15 cellular contexts compared by ENCODE assay signal in genomic region chr12:123132951-123133619, GRCh38. TPM values are rescaled to one million over a fixed set of nuclear protein-coding genes. Genes with fewer than 3 reads are reported as not detected.
DNase-seq lines count a peak whose midpoint lies in the region; ATAC-seq and TF ChIP-seq lines count a peak whose summit lies in the region.
"Had no signal": no experiment of that assay in that cellular context is flagged by ENCODE, and none has a peak within 500 bp of the region (broad histone marks: within the 10 kb centered on the region; RNA-seq: fewer than 3 reads in every experiment).

No MANE protein-coding gene starts in this region.

- intact Hi-C loops in activated CD8-positive, alpha-beta T cell treated with anti-CD3 and anti-CD28 coated beads for 36 hours (cut with micrococcal nuclease): loop anchor here (5.0 kb wide), 1 partner anchor 56 kb away; no protein-coding TSS in a partner anchor
- intact Hi-C loops in testis (cut with DNase I; ENCODE audit: low total_unique reads): no loop called here

- H3K27ac ChIP-seq in angular gyrus (ENCODE audit: low read depth, low read length) (peak overlapping the region; percentile 42), testis (no peak overlapping the region)
- H3K27ac ChIP-seq: body of pancreas had no signal

- WGBS in testis, 2 donors: 80 to 81% methylated on average over 3 of the region's 3 CpGs

- H3K4me1 Mint-ChIP-seq in activated CD8-positive, alpha-beta T cell treated with anti-CD3 and anti-CD28 coated beads for 36 hours (ENCODE audit: low read depth): peaks cover 38% of the 10 kb centered on the region
- H3K4me1 Mint-ChIP-seq in activated CD8-positive, alpha-beta T cell treated with anti-CD3 and anti-CD28 coated beads, Interleukin-2, amount 10 ng/mL, durations not matched to agents 7 days and 5 days (ENCODE audit: low read depth): peaks cover 30% of the 10 kb centered on the region
- peaks cover 27 to 64% of the 10 kb centered on the region in 2 donors for H3K4me1 Mint-ChIP-seq in stimulated activated naive B cell treated with anti-CD40 and anti-IgM and Interleukin-4, amounts not matched to agents 10 μg/mL and 1 μg/mL and 100 μg/mL, for 72 hours

- no peak for ATAC-seq in activated CD8-positive, alpha-beta T cell treated with anti-CD3 and anti-CD28 coated beads for 36 hours
- ATAC-seq in activated CD8-positive, alpha-beta T cell treated with anti-CD3 and anti-CD28 coated beads, Interleukin-2, amount 10 ng/mL, durations not matched to agents 7 days and 5 days: no peak
- no peak for ATAC-seq in stimulated activated naive B cell treated with anti-CD40 and anti-IgM and Interleukin-4, amounts not matched to agents 10 μg/mL and 1 μg/mL and 100 μg/mL, for 72 hours (replicated peaks)
- no peak for ATAC-seq in GM21367 (IDR thresholded peaks at IDR 0.05; ENCODE audit: unreplicated experiment)
- ATAC-seq: body of pancreas had no signal

- no peak for TF ChIP-seq CTCF in activated CD8-positive, alpha-beta T cell treated with anti-CD3 and anti-CD28 coated beads for 36 hours (IDR thresholded peaks at IDR 0.05)
- TF ChIP-seq CTCF in testis (IDR thresholded peaks at IDR 0.05): no peak

- no peaks in the 10 kb centered on the region for H3K9me3 ChIP-seq in testis
- H3K9me3 ChIP-seq: body of pancreas, Peyer's patch had no signal

- CTCF ChIA-PET in activated CD8-positive, alpha-beta T cell treated with anti-CD3 and anti-CD28 coated beads for 36 hours (lab: Charles Lee): interaction anchor here (1.3 to 1.8 kb wide), 2 partner anchors 11 to 12 kb away, joined by 4 to 5 read pairs; no protein-coding TSS in a partner anchor
- CTCF ChIA-PET in activated CD8-positive, alpha-beta T cell treated with anti-CD3 and anti-CD28 coated beads, Interleukin-2, amount 10 ng/mL, durations not matched to agents 7 days and 5 days (lab: Charles Lee): interaction anchor here (0.9 to 2.3 kb wide), 4 partner anchors 12 to 105 kb away, joined by 3 to 7 read pairs (median 4); no protein-coding TSS in a partner anchor

- no peak for DNase-seq in activated CD8-positive, alpha-beta T cell treated with anti-CD3 and anti-CD28 coated beads for 36 hours
- no peak for DNase-seq in activated CD8-positive, alpha-beta T cell treated with anti-CD3 and anti-CD28 coated beads, Interleukin-2, amount 10 ng/mL, durations not matched to agents 7 days and 5 days
- DNase-seq in NAMALWA (ENCODE audit: low spot score) (peak; percentile 44), testis (no peak), COLO668 (lab: John Stamatoyannopoulos, UW; ENCODE audit: unreplicated experiment) (no peak)
- no peak for DNase-seq in stimulated activated naive B cell treated with anti-CD40 and anti-IgM and Interleukin-4, amounts not matched to agents 10 μg/mL and 1 μg/mL and 100 μg/mL, for 72 hours
- DNase-seq: activated CD8-positive, alpha-beta memory T cell treated with anti-CD3 and anti-CD28 coated beads for 24 hours; activated effector memory CD4-positive, alpha-beta T cell treated with Interleukin-2 at 50 U/mL for 16 hours; body of pancreas; hypothalamus; NCI-H2227 treated with DMSO at 0.1 percent for 48 hours; Peyer's patch; stimulated activated CD4-positive, alpha-beta T cell treated with anti-CD3 and anti-CD28 coated beads, Interleukin-2, amount 100 ng/mL, for 24 hours had no signal

- H3K9me3 Mint-ChIP-seq in activated CD8-positive, alpha-beta T cell treated with anti-CD3 and anti-CD28 coated beads for 36 hours: no peaks in the 10 kb centered on the region
- H3K9me3 Mint-ChIP-seq in activated CD8-positive, alpha-beta T cell treated with anti-CD3 and anti-CD28 coated beads, Interleukin-2, amount 10 ng/mL, durations not matched to agents 7 days and 5 days (ENCODE audit: insufficient read depth): no peaks in the 10 kb centered on the region
- no peaks in the 10 kb centered on the region for H3K9me3 Mint-ChIP-seq in stimulated activated naive B cell treated with anti-CD40 and anti-IgM and Interleukin-4, amounts not matched to agents 10 μg/mL and 1 μg/mL and 100 μg/mL, for 72 hours

- TF ChIP-seq POLR2A in testis (IDR thresholded peaks at IDR 0.05): no peak

- POLR2A ChIA-PET in activated CD8-positive, alpha-beta T cell treated with anti-CD3 and anti-CD28 coated beads for 36 hours (lab: Charles Lee): interaction anchor here (1.8 kb wide), 1 partner anchor 10 kb away, joined by 7 read pairs; no protein-coding TSS in a partner anchor
- POLR2A ChIA-PET in activated CD8-positive, alpha-beta T cell treated with anti-CD3 and anti-CD28 coated beads, Interleukin-2, amount 10 ng/mL, durations not matched to agents 7 days and 5 days (lab: Charles Lee): interaction anchor here (2.6 to 3.8 kb wide), 2 partner anchors 10 to 57 kb away, joined by 11 to 23 read pairs; no protein-coding TSS in a partner anchor

- H3K27me3 Mint-ChIP-seq in activated CD8-positive, alpha-beta T cell treated with anti-CD3 and anti-CD28 coated beads for 36 hours: no peaks in the 10 kb centered on the region
- no peaks in the 10 kb centered on the region for H3K27me3 Mint-ChIP-seq in activated CD8-positive, alpha-beta T cell treated with anti-CD3 and anti-CD28 coated beads, Interleukin-2, amount 10 ng/mL, durations not matched to agents 7 days and 5 days (ENCODE audit: low read depth)
- no peaks in the 10 kb centered on the region for H3K27me3 Mint-ChIP-seq in stimulated activated naive B cell treated with anti-CD40 and anti-IgM and Interleukin-4, amounts not matched to agents 10 μg/mL and 1 μg/mL and 100 μg/mL, for 72 hours

- no peak overlapping the region for H3K4me3 ChIP-seq in testis
- H3K4me3 ChIP-seq: body of pancreas, Peyer's patch had no signal

- H3K4me3 Mint-ChIP-seq in activated CD8-positive, alpha-beta T cell treated with anti-CD3 and anti-CD28 coated beads for 36 hours: no peak overlapping the region
- H3K4me3 Mint-ChIP-seq in activated CD8-positive, alpha-beta T cell treated with anti-CD3 and anti-CD28 coated beads, Interleukin-2, amount 10 ng/mL, durations not matched to agents 7 days and 5 days: no peak overlapping the region
- H3K4me3 Mint-ChIP-seq in stimulated activated naive B cell treated with anti-CD40 and anti-IgM and Interleukin-4, amounts not matched to agents 10 μg/mL and 1 μg/mL and 100 μg/mL, for 72 hours: no peak overlapping the region

- no peaks in the 10 kb centered on the region for H3K27me3 ChIP-seq in testis
- H3K27me3 ChIP-seq: body of pancreas, Peyer's patch had no signal

- peaks cover 5% of the 10 kb centered on the region for H3K36me3 Mint-ChIP-seq in activated CD8-positive, alpha-beta T cell treated with anti-CD3 and anti-CD28 coated beads for 36 hours (ENCODE audit: low read depth)
- peaks cover 3% of the 10 kb centered on the region for H3K36me3 Mint-ChIP-seq in activated CD8-positive, alpha-beta T cell treated with anti-CD3 and anti-CD28 coated beads, Interleukin-2, amount 10 ng/mL, durations not matched to agents 7 days and 5 days (ENCODE audit: low read depth)
- H3K36me3 Mint-ChIP-seq in stimulated activated naive B cell treated with anti-CD40 and anti-IgM and Interleukin-4, amounts not matched to agents 10 μg/mL and 1 μg/mL and 100 μg/mL, for 72 hours: peaks cover 2 to 3% of the 10 kb centered on the region in 2 donors

- H3K36me3 ChIP-seq in testis (ENCODE audit: low read depth, missing control alignments): no peaks in the 10 kb centered on the region
- H3K36me3 ChIP-seq: Peyer's patch had no signal

- no peaks in the 10 kb centered on the region for H3K4me1 ChIP-seq in testis

- H3K27ac Mint-ChIP-seq in activated CD8-positive, alpha-beta T cell treated with anti-CD3 and anti-CD28 coated beads for 36 hours: peak overlapping the region; percentile 86
- no peak overlapping the region for H3K27ac Mint-ChIP-seq in activated CD8-positive, alpha-beta T cell treated with anti-CD3 and anti-CD28 coated beads, Interleukin-2, amount 10 ng/mL, durations not matched to agents 7 days and 5 days
- peak overlapping the region; percentile 51 for H3K27ac Mint-ChIP-seq in stimulated activated naive B cell treated with anti-CD40 and anti-IgM and Interleukin-4, amounts not matched to agents 10 μg/mL and 1 μg/mL and 100 μg/mL, for 72 hours

RNA-seq across cellular contexts. Expression of gene PITPNM2, which starts 17.8 kb away (rescaled TPM):
- total RNA-seq in activated CD8-positive, alpha-beta T cell treated with anti-CD3 and anti-CD28 coated beads for 36 hours: 10 to 100 TPM; 15.3 to 17.9 TPM
- 10 to 100 TPM; 17.7 to 18.3 TPM for total RNA-seq in activated CD8-positive, alpha-beta T cell treated with anti-CD3 and anti-CD28 coated beads, Interleukin-2, amount 10 ng/mL, durations not matched to agents 7 days and 5 days
- total RNA-seq in testis: 10 to 100 TPM; 25.3 to 38.3 TPM
- 24.2 TPM for polyA plus RNA-seq in testis (ENCODE audit: insufficient read depth, low read depth, low replicate concordance)
